In genomic region chr14:52902971-52903385, GRCh38 we compare ENCODE assay signal across 12 cellular contexts. TPM values are rescaled to one million over a fixed set of nuclear protein-coding genes. Genes with fewer than 3 reads are reported as not detected.
DNase-seq lines count a peak whose midpoint lies in the region; ATAC-seq, FAIRE-seq and TF ChIP-seq lines count a peak whose summit lies in the region.
"Had no signal": no experiment of that assay in that cellular context is flagged by ENCODE, and none has a peak within 500 bp of the region (broad histone marks: within the 10 kb centered on the region; RNA-seq: fewer than 3 reads in every experiment).

No MANE protein-coding gene starts in this region.

- no peak for TF ChIP-seq POLR2A in K562 (conservative IDR thresholded peaks at IDR 0.05)
- no peak for TF ChIP-seq POLR2A in ovary (IDR thresholded peaks at IDR 0.05)

- H4K20me1 ChIP-seq in K562 (replicated peaks; ENCODE audit: control insufficient read depth, insufficient read depth, low read length) (no peaks in the 10 kb centered on the region), smooth muscle cell (ENCODE audit: low read depth) (peaks cover 66% of the 10 kb centered on the region)

- WGBS in K562 (ENCODE audit: insufficient coverage, low coverage, missing lambda C conversion rate), result 0% methylated on average over 2 of the region's 2 CpGs
- WGBS in smooth muscle cell (ENCODE audit: low lambda C conversion rate), result 48% methylated on average over 2 of the region's 2 CpGs
- WGBS in ovary, 3 donors, result 40 to 50% (median 41%) methylated on average over 2 of the region's 2 CpGs

- no peak for TF ChIP-seq EP300 in K562 (IDR thresholded peaks at IDR 0.05; ENCODE audit: low read length)
- no peak for TF ChIP-seq EP300 in ovary (IDR thresholded peaks at IDR 0.05)

- H3F3A ChIP-seq in smooth muscle cell (ENCODE audit: low read depth), result peaks cover 31% of the 10 kb centered on the region

- no peaks in the 10 kb centered on the region for H3K9me3 ChIP-seq in K562 (replicated peaks; ENCODE audit: control insufficient read depth, insufficient read depth, low read depth, low read length)
- no peaks in the 10 kb centered on the region for H3K9me3 ChIP-seq in smooth muscle cell (replicated peaks; ENCODE audit: low read depth)
- H3K9me3 ChIP-seq in ovary, result no peaks in the 10 kb centered on the region

- POLR2A ChIA-PET in K562 (lab: Yijun Ruan, JAX) (no interaction called here), GM10248 (lab: Yijun Ruan, JAX) (no interaction called here)

- intact Hi-C loops in K562 (cut with micrococcal nuclease) (no loop called here), left ventricle myocardium superior (cut with micrococcal nuclease) (no loop called here), ovary (cut with DNase I) (no loop called here)

- H3K36me3 ChIP-seq in K562 (ENCODE audit: control insufficient read depth, insufficient read depth, low read length), result no peaks in the 10 kb centered on the region
- H3K36me3 ChIP-seq in smooth muscle cell (ENCODE audit: low read depth), result no peaks in the 10 kb centered on the region
- H3K36me3 ChIP-seq in ovary, result no peaks in the 10 kb centered on the region

- H3K4me2 ChIP-seq in K562 (ENCODE audit: insufficient read depth, low read length) (no peak overlapping the region), smooth muscle cell (peak overlapping the region; percentile 38)
- H3K4me2 ChIP-seq: PC-9 had no signal

- H3K79me2 ChIP-seq in K562 (ENCODE audit: control insufficient read depth, insufficient read depth, low read length) (no peaks in the 10 kb centered on the region), smooth muscle cell (ENCODE audit: low read depth) (peaks cover 95% of the 10 kb centered on the region)

- TF ChIP-seq RAD21 in K562 (CRISPR knock-in tag; conservative IDR thresholded peaks at IDR 0.05 in 1 of 2, IDR thresholded peaks at IDR 0.05 in 1 of 2), result no peak

- TF ChIP-seq CTCF in K562 (IDR thresholded peaks at IDR 0.05 in 2 of 3, conservative IDR thresholded peaks at IDR 0.05 in 1 of 3; ENCODE audit: insufficient read depth in 2 of 3, low read depth in 1 of 3, low read length in 3 of 3), result no peak
- TF ChIP-seq CTCF in smooth muscle cell (IDR thresholded peaks at IDR 0.05; ENCODE audit: borderline replicate concordance, insufficient read depth, poor library complexity, severe bottlenecking), result no peak
- TF ChIP-seq CTCF in ovary (IDR thresholded peaks at IDR 0.05), result no peak
- TF ChIP-seq CTCF in GM10248 (IDR thresholded peaks at IDR 0.05; ENCODE audit: control extremely low read depth, extremely low read depth, low read depth, missing control alignments), result no peak

- CTCF ChIA-PET in K562 (lab: Yijun Ruan, JAX; ENCODE audit: low intra/inter-chr PET ratio) (no interaction called here), GM10248 (lab: Yijun Ruan, JAX) (no interaction called here)

- no TSS peak for BruUV-seq in K562 (replicated peaks; lab: Mats Ljungman, UMichigan)

- DNase-seq in HTR-8/SVneo (ENCODE audit: insufficient read length, low spot score) (no peak), K562 (ENCODE audit: extremely low read depth in 1 of 4, low spot score in 3 of 4) (no peak), left ventricle myocardium superior (no peak), smooth muscle cell (lab: John Stamatoyannopoulos, UW; ENCODE audit: unreplicated experiment) (no peak), ovary (no peak), NK-92 (lab: John Stamatoyannopoulos, UW; ENCODE audit: unreplicated experiment) (no peak), GM10248 (ENCODE audit: extremely low spot score) (no peak)
- DNase-seq: activated CD4-positive, alpha-beta T cell treated with anti-CD3 and anti-CD28 coated beads, Interleukin-2, amount 50 U/mL, for 4 hours; GOT3; PC-9 had no signal

- in situ Hi-C loops in K562 (cut with MboI), result no loop called here

- H2AFZ ChIP-seq in K562 (ENCODE audit: low read depth, low read length) (no peak overlapping the region), smooth muscle cell (ENCODE audit: low read depth) (no peak overlapping the region)
- H2AFZ ChIP-seq: PC-9 had no signal

- FAIRE-seq in HTR-8/SVneo (lab: Jason Lieb, UNC), result peak; percentile 77
- no peak for FAIRE-seq in K562 (lab: Jason Lieb, UNC)

- H3K27me3 ChIP-seq in K562 (ENCODE audit: control insufficient read depth in 2 of 2, insufficient read depth in 2 of 2, low read length in 2 of 2), result no peaks in the 10 kb centered on the region
- H3K27me3 ChIP-seq in smooth muscle cell (ENCODE audit: low read depth), result no peaks in the 10 kb centered on the region
- H3K27me3 ChIP-seq in ovary, result no peaks in the 10 kb centered on the region

- H3K9ac ChIP-seq in K562 (ENCODE audit: insufficient read depth in 1 of 2, low read depth in 2 of 2, low read length in 2 of 2) (no peak overlapping the region), smooth muscle cell (ENCODE audit: low read depth) (no peak overlapping the region)

- H3K4me1 ChIP-seq in K562 (replicated peaks in 1 of 2; ENCODE audit: control insufficient read depth in 2 of 2, insufficient read depth in 2 of 2, low read length in 2 of 2) (no peaks in the 10 kb centered on the region), smooth muscle cell (ENCODE audit: low read depth) (peaks cover 21% of the 10 kb centered on the region), ovary (ENCODE audit: insufficient read depth) (peaks cover 6% of the 10 kb centered on the region)

- ATAC-seq in K562, result no peak
- ATAC-seq in left ventricle myocardium superior, result peak; percentile 39
- no peak for ATAC-seq in HG03097 (IDR thresholded peaks at IDR 0.05; ENCODE audit: low FRiP score, unreplicated experiment)

- no peaks in the 10 kb centered on the region for H3K9me1 ChIP-seq in K562 (ENCODE audit: control insufficient read depth, insufficient read depth, low read length)

- H3K27ac ChIP-seq in K562 (ENCODE audit: extremely low read depth, low read depth, low read length) (no peak overlapping the region), smooth muscle cell (ENCODE audit: low read depth) (peak overlapping the region; percentile 98), ovary (no peak overlapping the region)
- H3K27ac ChIP-seq: C4-2B, PC-9 had no signal

- H3K4me3 ChIP-seq in K562 (no peak overlapping the region), smooth muscle cell (no peak overlapping the region), ovary (no peak overlapping the region)
- H3K4me3 ChIP-seq: PC-9 had no signal

TF ChIP-seq in K562, 482 proteins besides CTCF, POLR2A, EP300 and RAD21 (continues in another document):
- TF ChIP-seq ATF3 (IDR thresholded peaks at IDR 0.05) (peak; percentile 9; the same call in 1 of the 2 replicates), ATF3 (CRISPR knock-in tag; conservative IDR thresholded peaks at IDR 0.05) (no peak), ZBTB8A (IDR thresholded peaks at IDR 0.05; ENCODE audit: partially characterized antibody) (no peak), ZBTB26 (CRISPR knock-in tag; IDR thresholded peaks at IDR 0.05) (no peak), ELF2 (CRISPR knock-in tag; IDR thresholded peaks at IDR 0.05) (no peak), FOXA3 (CRISPR knock-in tag; conservative IDR thresholded peaks at IDR 0.05 in 1 of 2, IDR thresholded peaks at IDR 0.05 in 1 of 2) (no peak), NFXL1 (CRISPR knock-in tag; IDR thresholded peaks at IDR 0.05) (no peak), PHB (CRISPR knock-in tag; IDR thresholded peaks at IDR 0.05) (no peak), KDM1A (IDR thresholded peaks at IDR 0.05) (peak in 1 of 2 experiments; percentile 8; a peak in 1 of 4 replicates), FUS (optimal IDR thresholded peaks at IDR 0.05; ENCODE audit: low read depth, low read length) (no peak), FOS (IDR thresholded peaks at IDR 0.05; ENCODE audit: extremely low read depth, insufficient read length) (no peak), CXXC5 (CRISPR knock-in tag; IDR thresholded peaks at IDR 0.05) (no peak), CAMTA2 (CRISPR knock-in tag; conservative IDR thresholded peaks at IDR 0.05) (no peak)

RNA-seq across cellular contexts. Expression of gene FERMT2, which starts 47.9 kb away (rescaled TPM):
- total RNA-seq in K562 (2011; cell fraction: chromatin; rRNA removed; ENCODE audit: low replicate concordance), result not detected in 2 replicates
- total RNA-seq in K562 (2011; cell fraction: nucleolus; rRNA removed), result not detected in 2 replicates
- 0.29 TPM in 1 of 2 replicates, not detected in the other for total RNA-seq in K562 (2011; cell fraction: nucleoplasm; rRNA removed)
- total RNA-seq in K562 (2014; rRNA removed) (0.37 and 0.54 TPM in 2 replicates), K562 (2014; rRNA removed; fragmentation: Illumina TruSeq; extraction: Trizol) (0.51 and 0.70 TPM in 2 replicates), K562 (2015; rRNA removed; fragmentation: Illumina TruSeq; extraction: Trizol) (0.19 and 0.40 TPM in 2 replicates), K562 (2021) (0.58 and 0.98 TPM in 2 replicates), left ventricle myocardium superior (116 TPM), smooth muscle cell (271 and 287 TPM in 2 replicates), ovary (100 to 1,000 TPM in 3 of 7 donors, 10 to 100 TPM in 4; 85.0 to 138 (median 98.4) TPM)
- polyA plus RNA-seq in K562 (2011; rRNA removed) (0.14 and 0.23 TPM in 2 replicates), K562 (2014; fragmentation: Illumina TruSeq; extraction: Trizol) (0.53 and 1.3 TPM in 2 replicates), K562 (2014; fragmentation: Nextera tagmentation; extraction: Ambion mirVana) (under 1 TPM; 0.10 to 0.18 TPM), K562 (2014; rRNA removed) (0.19 and 1.3 TPM in 2 replicates), smooth muscle cell (112 and 113 TPM in 2 replicates), ovary (100 to 1,000 TPM in 1 of 2 donors, 10 to 100 TPM in 1; 64.3 to 118 TPM)
- 0.15 and 0.28 TPM in 2 replicates for polyA plus RNA-seq in K562 (2011; cell fraction: cytosol; rRNA removed)
- 0.21 and 0.34 TPM in 2 replicates for polyA plus RNA-seq in K562 (2011; cell fraction: nucleus; rRNA removed)
- 0.57 and 6.0 TPM in 2 replicates for polyA plus RNA-seq in K562 (2012)
- polyA minus RNA-seq in K562 (2011; rRNA and poly(A)+ RNA removed), result 0.39 and 0.54 TPM in 2 replicates
- polyA minus RNA-seq in K562 (2011; cell fraction: cytosol; rRNA and poly(A)+ RNA removed), result 0.76 and 1.5 TPM in 2 replicates
- 0.13 and 0.44 TPM in 2 replicates for polyA minus RNA-seq in K562 (2011; cell fraction: nucleus; rRNA and poly(A)+ RNA removed)

Comparison
In these comparisons a context has a peak if more than half of its experiments do, and no peak if none do; other contexts are left out.
1. RNA of gene FERMT2, which starts 47.9 kb away (total RNA-seq): 271 to 287 TPM in smooth muscle cell, 116 TPM in left ventricle myocardium superior (single experiment) and 85.0 to 138 TPM in ovary; 0.19 to 0.98 TPM in K562; every median in the first group is over 10 times any median in the second.